In the genomic region with DNA sequence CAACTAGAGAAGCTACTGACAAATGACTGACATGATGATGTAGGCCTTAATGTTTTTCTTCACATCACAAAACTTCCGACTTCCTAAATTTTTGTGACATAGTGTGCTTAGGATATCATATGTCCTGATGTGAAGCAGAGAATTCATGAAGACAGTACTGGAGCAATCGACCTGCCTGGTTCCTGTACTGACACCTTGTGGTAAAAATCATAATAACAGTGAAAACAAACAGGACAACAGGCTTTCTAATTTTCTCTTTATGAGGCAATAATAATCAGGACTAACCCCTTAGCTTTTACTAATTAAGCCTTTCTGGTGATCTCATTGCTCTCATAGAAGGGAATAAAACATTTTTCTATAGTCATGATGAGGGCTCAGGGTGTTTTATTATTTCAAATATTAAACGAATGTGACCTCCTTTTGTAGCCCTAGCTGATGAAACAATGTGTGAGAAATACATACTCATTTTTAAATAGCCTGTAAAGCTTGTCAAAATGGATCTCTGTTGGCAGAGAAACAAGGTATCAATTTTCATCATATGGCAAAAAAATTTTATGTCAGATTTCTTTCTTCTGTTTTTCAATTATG, we compare ENCODE assay signal across 8 cellular contexts.
DNase-seq lines count a peak whose midpoint lies in the region; ATAC-seq, FAIRE-seq and TF ChIP-seq lines count a peak whose summit lies in the region.

No MANE protein-coding gene starts in this region.

- H3K36me3 ChIP-seq in pancreas (no peaks in the 10 kb centered on the region), suprapubic skin (no peaks in the 10 kb centered on the region)

- in situ Hi-C loops in GM13977 (cut with MboI; ENCODE audit: low pct_unique_long_range_greater_than_20kb, low sequenced_read_pairs, unreplicated experiment), result no loop called here

- H3K27me3 ChIP-seq in pancreas, result peaks cover 0 to 7% (median 0%) of the 10 kb centered on the region in 4 donors
- H3K27me3 ChIP-seq in suprapubic skin, result no peaks in the 10 kb centered on the region

- TF ChIP-seq POLR2A in suprapubic skin (IDR thresholded peaks at IDR 0.05), result no peak

- H3K4me3 ChIP-seq in pancreas (no peak overlapping the region), suprapubic skin (no peak overlapping the region)

- ATAC-seq in pancreas (peak in 2 of 4 donors; percentile 59 to 63), HG02610 (IDR thresholded peaks at IDR 0.05; ENCODE audit: unreplicated experiment) (no peak)

- TF ChIP-seq EP300 in suprapubic skin (IDR thresholded peaks at IDR 0.05), result no peak

- no peak for DNase-seq in AG09319 (ENCODE audit: extremely low read depth, low read depth)
- peak; percentile 49 for DNase-seq in GM13977 (ENCODE audit: low spot score)
- peak; percentile 2 for DNase-seq in NCI-H1105 (lab: John Stamatoyannopoulos, UW)
- DNase-seq in chondrocyte (ENCODE audit: low spot score), result no peak
- DNase-seq in pancreas, result no peak
- DNase-seq in activated CD4-positive, alpha-beta T cell treated with anti-CD3 and anti-CD28 coated beads, Interleukin-2, amount 50 U/mL, for 4 hours, result no peak
- DNase-seq in suprapubic skin (ENCODE audit: low spot score in 2 of 2), result no peak

- H3K4me3 Mint-ChIP-seq in chondrocyte (ENCODE audit: unreplicated experiment), result no peak overlapping the region

- peak; percentile 80 for FAIRE-seq in pancreas (lab: Jason Lieb, UNC)

- H3K27ac Mint-ChIP-seq in chondrocyte (ENCODE audit: unreplicated experiment), result no peak overlapping the region

- H3K27ac ChIP-seq in pancreas (no peak overlapping the region), suprapubic skin (no peak overlapping the region)

- no peaks in the 10 kb centered on the region for H3K36me3 Mint-ChIP-seq in chondrocyte (ENCODE audit: low read depth)

- H3K27me3 Mint-ChIP-seq in chondrocyte (ENCODE audit: low read depth), result no peaks in the 10 kb centered on the region

- H3K9me3 Mint-ChIP-seq in chondrocyte (ENCODE audit: low read depth), result peaks cover 11% of the 10 kb centered on the region

- WGBS in pancreas, 2 donors, result 18 to 21% methylated on average over 3 of the region's 3 CpGs
- WGBS in suprapubic skin, result 24% methylated on average over 3 of the region's 3 CpGs

- H3K4me1 Mint-ChIP-seq in chondrocyte (ENCODE audit: low read depth), result no peaks in the 10 kb centered on the region

- H3K9me3 ChIP-seq in pancreas, result no peaks in the 10 kb centered on the region
- no peaks in the 10 kb centered on the region for H3K9me3 ChIP-seq in suprapubic skin

- intact Hi-C loops in pancreas (cut with DNase I), result no loop called here

- H3K4me1 ChIP-seq in pancreas (no peaks in the 10 kb centered on the region), suprapubic skin (no peaks in the 10 kb centered on the region)

- peak; percentile 51 for TF ChIP-seq CTCF in AG09319 (IDR thresholded peaks at IDR 0.05; ENCODE audit: low read depth, low read length)
- TF ChIP-seq CTCF in GM13977 (IDR thresholded peaks at IDR 0.05; ENCODE audit: extremely low read depth, insufficient read depth, missing control alignments), result peak; percentile 62
- peak; percentile 78 for TF ChIP-seq CTCF in chondrocyte (IDR thresholded peaks at IDR 0.05)
- TF ChIP-seq CTCF in pancreas (IDR thresholded peaks at IDR 0.05), result peak in 3 of 4 donors; percentile 27 to 43 (median 36)
- no peak for TF ChIP-seq CTCF in suprapubic skin (IDR thresholded peaks at IDR 0.05)

Comparison
In these comparisons a context has a peak if more than half of its experiments do, and no peak if none do; other contexts are left out.
1. DNase-seq: peak in GM13977 (single experiment) and NCI-H1105 (single experiment); none in AG09319 (single experiment), chondrocyte (single experiment), pancreas (0 of 6), activated CD4-positive, alpha-beta T cell treated with anti-CD3 and anti-CD28 coated beads, Interleukin-2, amount 50 U/mL, for 4 hours (0 of 2) and suprapubic skin (0 of 2).
2. CTCF ChIP-seq: peak in AG09319 (single experiment), GM13977 (single experiment), chondrocyte (single experiment) and pancreas (3 of 4); none in suprapubic skin (0 of 2).